In the genomic region with DNA sequence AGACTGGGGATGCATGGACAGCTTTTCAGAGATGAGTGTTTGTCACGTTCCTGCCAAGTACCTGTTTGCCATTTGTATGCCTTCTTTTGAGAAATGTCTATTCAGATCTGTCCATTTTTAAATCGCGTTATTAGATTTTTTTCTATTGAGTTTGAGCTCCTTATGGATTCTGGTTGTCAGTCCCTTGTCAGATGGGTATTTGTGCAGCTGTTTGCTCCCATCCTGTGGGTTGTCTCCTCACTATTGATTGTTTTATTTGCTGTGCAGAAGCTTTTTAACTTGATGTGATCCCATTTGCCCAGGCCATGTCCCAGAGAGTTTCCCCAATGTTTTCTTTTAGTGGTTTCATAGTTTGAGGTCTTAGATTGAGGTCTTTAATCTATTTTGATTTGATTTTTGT, we compare ENCODE assay signal across 23 cellular contexts. TPM values are rescaled to one million over a fixed set of nuclear protein-coding genes. Genes with fewer than 3 reads are reported as not detected.
DNase-seq lines count a peak whose midpoint lies in the region; ATAC-seq, FAIRE-seq and TF ChIP-seq lines count a peak whose summit lies in the region.
"Had no signal": no experiment of that assay in that cellular context is flagged by ENCODE, and none has a peak within 500 bp of the region (broad histone marks: within the 10 kb centered on the region; RNA-seq: fewer than 3 reads in every experiment).

No MANE protein-coding gene starts in this region.

- H3K4me1 ChIP-seq in mammary epithelial cell (ENCODE audit: insufficient read depth, low read length) (peaks cover 9% of the 10 kb centered on the region), PC-9 (replicated peaks; ENCODE audit: insufficient read depth) (peaks cover 23% of the 10 kb centered on the region), skeletal muscle tissue (ENCODE audit: control insufficient read depth in 3 of 3, insufficient read depth in 3 of 3, low read length in 3 of 3) (peaks cover 29 to 43% (median 41%) of the 10 kb centered on the region in 3 donors)

- H3K9me3 Mint-ChIP-seq in MCF 10A (ENCODE audit: unreplicated experiment) = no peaks in the 10 kb centered on the region
- no peaks in the 10 kb centered on the region for H3K9me3 Mint-ChIP-seq in activated naive CD8-positive, alpha-beta T cell treated with anti-CD3 and anti-CD28 coated beads, Interleukin-2, amount 50 U/mL, for 24 hours
- H3K9me3 Mint-ChIP-seq: activated T-cell treated with anti-CD3 and anti-CD28 coated beads, Interleukin-2, amount 50 U/mL, for 4 hours had no signal

- H3K79me2 ChIP-seq in mammary epithelial cell (ENCODE audit: insufficient read depth, low read length) (peaks cover 88% of the 10 kb centered on the region), PC-9 (ENCODE audit: low read depth) (peaks cover 62% of the 10 kb centered on the region)

- 100% methylated on average over 3 of the region's 3 CpGs for WGBS in mammary epithelial cell (ENCODE audit: low coverage, missing lambda C conversion rate)

- CTCF ChIA-PET in MCF 10A (lab: Yijun Ruan, JAX) (interaction anchor here (0.6 to 2.6 kb wide), 14 partner anchors 18 to 411 kb away, joined by 3 to 28 read pairs (median 3); no protein-coding TSS in a partner anchor), mammary epithelial cell (lab: Charles Lee; ENCODE audit: low non-redundant PET) (no interaction called here), PC-9 (lab: Charles Lee) (interaction anchor here (0.6 to 1.4 kb wide), 2 partner anchors 297 to 399 kb away, joined by 3 to 5 read pairs; no protein-coding TSS in a partner anchor), GM10248 (lab: Yijun Ruan, JAX) (interaction anchor here (1.2 to 1.5 kb wide), 2 partner anchors 9 to 141 kb away, joined by 3 read pairs; no protein-coding TSS in a partner anchor)

- H2AFZ ChIP-seq in mammary epithelial cell (ENCODE audit: low read depth, low read length) (no peak overlapping the region), PC-9 (no peak overlapping the region)

- in situ Hi-C loops in mammary epithelial cell (cut with MboI; ENCODE audit: low sequenced_read_pairs in 2 of 2) = no loop called here

- H3K9me2 ChIP-seq in PC-9 (ENCODE audit: insufficient read depth) = no peaks in the 10 kb centered on the region

- POLR2A ChIA-PET in MCF 10A (lab: Yijun Ruan, JAX) = interaction anchor here (0.5 to 2.3 kb wide), 13 partner anchors 9 to 419 kb away, joined by 3 to 7 read pairs (median 4); partner anchors contain the start of gene PDGFA
- POLR2A ChIA-PET in PC-9 (lab: Charles Lee; ENCODE audit: unreplicated experiment) = no interaction called here
- POLR2A ChIA-PET in GM10248 (lab: Yijun Ruan, JAX) = no interaction called here

- H3K9ac ChIP-seq in mammary epithelial cell (ENCODE audit: insufficient read depth, low read length) (no peak overlapping the region), skeletal muscle tissue (ENCODE audit: low read depth in 1 of 3, low read length in 3 of 3) (peak overlapping the region in 2 of 3 donors; percentile 65 to 86)

- intact Hi-C loops in MCF 10A (cut with micrococcal nuclease) = loop anchor here (1.0 kb wide), 1 partner anchor 400 kb away; no protein-coding TSS in a partner anchor
- intact Hi-C loops in mammary epithelial cell (cut with micrococcal nuclease) = loop anchor here (5.0 kb wide), 1 partner anchor 400 kb away; no protein-coding TSS in a partner anchor
- intact Hi-C loops in PC-9 (cut with micrococcal nuclease; ENCODE audit: unreplicated experiment) = loop anchor here (2.0 to 5.0 kb wide), 3 partner anchors 195 to 400 kb away; partner anchors contain the start of gene PDGFA

- H3K4me1 Mint-ChIP-seq in MCF 10A (ENCODE audit: insufficient read depth, unreplicated experiment) = peaks cover 25% of the 10 kb centered on the region
- H3K4me1 Mint-ChIP-seq in activated naive CD8-positive, alpha-beta T cell treated with anti-CD3 and anti-CD28 coated beads, Interleukin-2, amount 50 U/mL, for 24 hours = peaks cover 14% of the 10 kb centered on the region

- ATAC-seq in activated naive CD8-positive, alpha-beta T cell treated with anti-CD3 and anti-CD28 coated beads, Interleukin-2, amount 50 U/mL, for 24 hours = no peak
- ATAC-seq: stimulated activated memory B cell treated with anti-CD40 and anti-IgM and Interleukin-4, amounts not matched to agents 10 μg/mL and 1 μg/mL and 100 μg/mL, for 72 hours had no signal

- BruUV-seq in MCF 10A (replicated peaks; lab: Mats Ljungman, UMichigan) (no TSS peak), mammary epithelial cell (replicated peaks; lab: Mats Ljungman, UMichigan) (no TSS peak), PC-9 (replicated peaks; lab: Mats Ljungman, UMichigan) (no TSS peak)

- TF ChIP-seq CTCF in MCF 10A (IDR thresholded peaks at IDR 0.05; ENCODE audit: unreplicated experiment) (no peak), mammary epithelial cell (conservative IDR thresholded peaks at IDR 0.05 in 1 of 2, IDR thresholded peaks at IDR 0.05 in 1 of 2; ENCODE audit: extremely low read depth in 1 of 2, insufficient read depth in 1 of 2, low read depth in 1 of 2, low read length in 2 of 2) (no peak), PC-9 (conservative IDR thresholded peaks at IDR 0.05) (no peak), GM10248 (IDR thresholded peaks at IDR 0.05; ENCODE audit: control extremely low read depth, extremely low read depth, low read depth, missing control alignments) (no peak)

- H3K36me3 Mint-ChIP-seq in MCF 10A (ENCODE audit: insufficient read depth, unreplicated experiment) = peaks cover 12% of the 10 kb centered on the region
- H3K36me3 Mint-ChIP-seq in activated naive CD8-positive, alpha-beta T cell treated with anti-CD3 and anti-CD28 coated beads, Interleukin-2, amount 50 U/mL, for 24 hours (ENCODE audit: low read depth) = peaks cover 32% of the 10 kb centered on the region

- H3K4me3 Mint-ChIP-seq in MCF 10A (ENCODE audit: unreplicated experiment) = peak overlapping the region; percentile 19
- H3K4me3 Mint-ChIP-seq in activated naive CD8-positive, alpha-beta T cell treated with anti-CD3 and anti-CD28 coated beads, Interleukin-2, amount 50 U/mL, for 24 hours = no peak overlapping the region
- H3K4me3 Mint-ChIP-seq: activated T-cell treated with anti-CD3 and anti-CD28 coated beads, Interleukin-2, amount 50 U/mL, for 4 hours; stimulated activated memory B cell treated with anti-CD40 and anti-IgM and Interleukin-4, amounts not matched to agents 10 μg/mL and 1 μg/mL and 100 μg/mL, for 72 hours had no signal

- no peak overlapping the region for H3K4me2 ChIP-seq in mammary epithelial cell (ENCODE audit: insufficient read depth, low read depth, low read length)
- peak overlapping the region; percentile 56 for H3K4me2 ChIP-seq in PC-9
- H3K4me2 ChIP-seq: BLaER1 treated with 17β-estradiol and CSF1 and Interleukin-3, amounts not matched to agents 10 nM and 100 nM had no signal

- H3K36me3 ChIP-seq in mammary epithelial cell (ENCODE audit: insufficient read depth, low read length) (peaks cover 7% of the 10 kb centered on the region), PC-9 (ENCODE audit: low read depth) (peaks cover 28% of the 10 kb centered on the region), skeletal muscle tissue (ENCODE audit: control insufficient read depth in 3 of 3, insufficient read depth in 3 of 3, low read length in 3 of 3) (peaks cover 14 to 24% (median 15%) of the 10 kb centered on the region in 3 donors)
- H3K36me3 ChIP-seq: adrenal gland, breast epithelium, neutrophil, prostate gland, uterus had no signal

- H4K20me1 ChIP-seq in mammary epithelial cell (ENCODE audit: insufficient read depth, low read length) (no peaks in the 10 kb centered on the region), PC-9 (ENCODE audit: insufficient read depth) (peaks cover 57% of the 10 kb centered on the region)

- H3K9me3 ChIP-seq in mammary epithelial cell (replicated peaks; ENCODE audit: insufficient read depth, low read length) = peaks cover 19% of the 10 kb centered on the region
- H3K9me3 ChIP-seq in PC-9 (ENCODE audit: insufficient read depth, low read depth) = peaks cover 7% of the 10 kb centered on the region
- peaks cover 0 to 6% (median 3%) of the 10 kb centered on the region in 3 donors for H3K9me3 ChIP-seq in skeletal muscle tissue (ENCODE audit: control insufficient read depth in 3 of 3, low read length in 3 of 3)
- H3K9me3 ChIP-seq: adrenal gland, neutrophil, prostate gland, suprapubic skin, uterus had no signal

- no peaks in the 10 kb centered on the region for H3K27me3 Mint-ChIP-seq in MCF 10A (ENCODE audit: insufficient read depth, unreplicated experiment)
- H3K27me3 Mint-ChIP-seq in activated naive CD8-positive, alpha-beta T cell treated with anti-CD3 and anti-CD28 coated beads, Interleukin-2, amount 50 U/mL, for 24 hours = no peaks in the 10 kb centered on the region
- H3K27me3 Mint-ChIP-seq: stimulated activated memory B cell treated with anti-CD40 and anti-IgM and Interleukin-4, amounts not matched to agents 10 μg/mL and 1 μg/mL and 100 μg/mL, for 72 hours had no signal

- no peaks in the 10 kb centered on the region for H3K27me3 ChIP-seq in mammary epithelial cell (ENCODE audit: insufficient read depth, low read length)
- H3K27me3 ChIP-seq in PC-9 (ENCODE audit: insufficient read depth, low read depth) = no peaks in the 10 kb centered on the region
- H3K27me3 ChIP-seq in skeletal muscle tissue (ENCODE audit: control insufficient read depth in 3 of 3, insufficient read depth in 3 of 3, low read length in 3 of 3) = no peaks in the 10 kb centered on the region
- H3K27me3 ChIP-seq: adrenal gland; BLaER1 treated with 17β-estradiol and CSF1 and Interleukin-3, amounts not matched to agents 10 nM and 100 nM; breast epithelium; suprapubic skin; uterus had no signal

- peaks cover 33% of the 10 kb centered on the region for H3F3A ChIP-seq in PC-9 (ENCODE audit: insufficient read depth, low read depth)

- H3K27ac ChIP-seq in mammary epithelial cell (ENCODE audit: insufficient read depth, low read depth, low read length) (no peak overlapping the region), PC-9 (no peak overlapping the region), skeletal muscle tissue (ENCODE audit: low read depth, low read length) (peak overlapping the region; percentile 99)
- H3K27ac ChIP-seq: BLaER1 treated with 17β-estradiol and CSF1 and Interleukin-3, amounts not matched to agents 10 nM and 100 nM; breast epithelium; neutrophil; suprapubic skin; uterus had no signal

- H3K27ac Mint-ChIP-seq in MCF 10A (ENCODE audit: low read depth, unreplicated experiment) = no peak overlapping the region
- no peak overlapping the region for H3K27ac Mint-ChIP-seq in activated naive CD8-positive, alpha-beta T cell treated with anti-CD3 and anti-CD28 coated beads, Interleukin-2, amount 50 U/mL, for 24 hours
- H3K27ac Mint-ChIP-seq: stimulated activated memory B cell treated with anti-CD40 and anti-IgM and Interleukin-4, amounts not matched to agents 10 μg/mL and 1 μg/mL and 100 μg/mL, for 72 hours had no signal

- dilution Hi-C loops in mammary epithelial cell (cut with HindIII; ENCODE audit: low sequenced_read_pairs) = loop anchor here (5.0 kb wide), 1 partner anchor 85 kb away; no protein-coding TSS in a partner anchor

- no peak for DNase-seq in MCF 10A (ENCODE audit: unreplicated experiment)
- DNase-seq in mammary epithelial cell = no peak
- DNase-seq in PC-9 = no peak
- no peak for DNase-seq in activated naive CD8-positive, alpha-beta T cell treated with anti-CD3 and anti-CD28 coated beads, Interleukin-2, amount 50 U/mL, for 24 hours
- DNase-seq in T1000 (lab: John Stamatoyannopoulos, UW) = no peak
- DNase-seq in GM10248 (ENCODE audit: extremely low spot score) = no peak
- DNase-seq: activated CD4-positive, alpha-beta T cell treated with anti-CD3 and anti-CD28 coated beads for 1 hour; activated CD8-positive, alpha-beta memory T cell treated with anti-CD3 and anti-CD28 coated beads for 24 hours; kidney; MV-4-11; uterus had no signal

- H3K4me3 ChIP-seq in mammary epithelial cell (replicated peaks in 1 of 3; ENCODE audit: insufficient read depth in 1 of 3, low read depth in 2 of 3, low read length in 3 of 3) = no peak overlapping the region
- H3K4me3 ChIP-seq in PC-9 = no peak overlapping the region
- H3K4me3 ChIP-seq in skeletal muscle tissue (ENCODE audit: low read length in 3 of 3) = peak overlapping the region in 2 of 3 donors; percentile 32 to 58
- H3K4me3 ChIP-seq: adrenal gland; BLaER1 treated with 17β-estradiol and CSF1 and Interleukin-3, amounts not matched to agents 10 nM and 100 nM; breast epithelium; prostate gland; suprapubic skin; uterus had no signal

- FAIRE-seq in islet of Langerhans (lab: Jason Lieb, UNC) = peak; percentile 41
- FAIRE-seq: endometrium, GM12892, kidney had no signal

RNA-seq across cellular contexts. Expression of gene PRKAR1B, which starts 5.5 kb away (rescaled TPM):
- 25.4 and 31.5 TPM in 2 replicates for total RNA-seq in MCF 10A (2022)
- total RNA-seq in mammary epithelial cell = 10 to 100 TPM; 24.3 to 34.5 TPM
- 31.9 TPM for polyA plus RNA-seq in mammary epithelial cell
- polyA minus RNA-seq in mammary epithelial cell = 39.9 TPM
- total RNA-seq in PC-9 (2021) = 51.7 and 66.6 TPM in 2 replicates
- 19.3 TPM for total RNA-seq in skeletal muscle tissue

RNA-seq across cellular contexts. Expression of gene DNAAF5, which starts 6.1 kb away (rescaled TPM):
- 35.6 and 37.6 TPM in 2 replicates for total RNA-seq in MCF 10A (2022)
- 10 to 100 TPM; 27.8 to 34.0 TPM for total RNA-seq in mammary epithelial cell
- polyA plus RNA-seq in mammary epithelial cell = 52.4 TPM
- polyA minus RNA-seq in mammary epithelial cell = 64.4 TPM
- total RNA-seq in PC-9 (2021) = 63.2 and 78.9 TPM in 2 replicates
- total RNA-seq in skeletal muscle tissue = 13.0 TPM

Comparison
In these comparisons a context has a peak if more than half of its experiments do, and no peak if none do; other contexts are left out.
1. H3K4me3 ChIP-seq: peak in skeletal muscle tissue (2 of 3); none in mammary epithelial cell (0 of 3) and PC-9 (single experiment).